In genomic region chr20:32449890-32450401, GRCh38 we compare ENCODE assay signal across 13 cellular contexts.
DNase-seq lines count a peak whose midpoint lies in the region; ATAC-seq and TF ChIP-seq lines count a peak whose summit lies in the region.
"Had no signal": no experiment of that assay in that cellular context is flagged by ENCODE, and none has a peak within 500 bp of the region (broad histone marks: within the 10 kb centered on the region; RNA-seq: fewer than 3 reads in every experiment).

No MANE protein-coding gene starts in this region.

- H3K36me3 Mint-ChIP-seq in activated naive CD8-positive, alpha-beta T cell treated with anti-CD3 and anti-CD28 coated beads, Interleukin-2, amount 10 ng/mL, durations not matched to agents 7 days and 5 days: peaks cover 6% of the 10 kb centered on the region

- peak overlapping the region in 3 of 11 experiments; percentile 26 to 59 (median 49); a peak in 4 of 22 replicates for H3K9ac ChIP-seq in BLaER1 treated with 17β-estradiol and CSF1 and Interleukin-3, amounts not matched to agents 10 nM and 100 nM

- H3K9me3 Mint-ChIP-seq in activated naive CD8-positive, alpha-beta T cell treated with anti-CD3 and anti-CD28 coated beads, Interleukin-2, amount 10 ng/mL, durations not matched to agents 7 days and 5 days: no peaks in the 10 kb centered on the region

- no peak for DNase-seq in HL-60 (ENCODE audit: low read depth in 1 of 2, low spot score in 1 of 2)
- no peak for DNase-seq in activated naive CD8-positive, alpha-beta T cell treated with anti-CD3 and anti-CD28 coated beads, Interleukin-2, amount 10 ng/mL, durations not matched to agents 7 days and 5 days
- no peak for DNase-seq in retina
- no peak for DNase-seq in NCI-H510A treated with DMSO at 0.1 percent for 48 hours (lab: John Stamatoyannopoulos, UW)
- no peak for DNase-seq in NCI-H1694 treated with DMSO at 0.1 percent for 48 hours (lab: John Stamatoyannopoulos, UW)
- DNase-seq in GM20000 (ENCODE audit: low spot score): no peak
- DNase-seq: cortex of kidney; DMS153; PC-3; stimulated activated CD4-positive, alpha-beta T cell treated with anti-CD3 and anti-CD28 coated beads, Interleukin-2, amount 100 ng/mL, for 48 hours had no signal

- ATAC-seq in activated naive CD8-positive, alpha-beta T cell treated with anti-CD3 and anti-CD28 coated beads, Interleukin-2, amount 10 ng/mL, durations not matched to agents 7 days and 5 days (ENCODE audit: low read depth): no peak
- ATAC-seq: PC-3 had no signal

- H3K4me3 ChIP-seq in BLaER1 treated with 17β-estradiol and CSF1 and Interleukin-3, amounts not matched to agents 10 nM and 100 nM: no peak overlapping the region
- H3K4me3 ChIP-seq in HL-60 (replicated peaks; ENCODE audit: insufficient read depth, low read length) (no peak overlapping the region), muscle layer of duodenum (ENCODE audit: low read depth in 1 of 2, low read length in 2 of 2) (no peak overlapping the region)
- H3K4me3 ChIP-seq: hepatocyte had no signal

- H3K4me3 Mint-ChIP-seq in activated naive CD8-positive, alpha-beta T cell treated with anti-CD3 and anti-CD28 coated beads, Interleukin-2, amount 10 ng/mL, durations not matched to agents 7 days and 5 days: no peak overlapping the region

- peaks cover 69 to 100% (median 92%) of the 10 kb centered on the region in 11 experiments for H3K36me3 ChIP-seq in BLaER1 treated with 17β-estradiol and CSF1 and Interleukin-3, amounts not matched to agents 10 nM and 100 nM
- peaks cover 35 to 68% of the 10 kb centered on the region in 2 donors for H3K36me3 ChIP-seq in muscle layer of duodenum (ENCODE audit: control insufficient read depth in 1 of 2, insufficient read depth in 2 of 2, low read length in 2 of 2)

- H3K27ac ChIP-seq in BLaER1 treated with 17β-estradiol and CSF1 and Interleukin-3, amounts not matched to agents 10 nM and 100 nM: peak overlapping the region in 3 of 11 experiments; percentile 8 to 29 (median 23); a peak in 5 of 22 replicates
- H3K27ac ChIP-seq in HL-60 (replicated peaks): peak overlapping the region; percentile 16; the same call in 1 of the 2 replicates
- peak overlapping the region; percentile 5 for H3K27ac ChIP-seq in muscle layer of duodenum (ENCODE audit: low read length)
- H3K27ac ChIP-seq: hepatocyte had no signal

- TF ChIP-seq CTCF in HL-60 (IDR thresholded peaks at IDR 0.05; ENCODE audit: insufficient read depth, low read length): no peak
- no peak for TF ChIP-seq CTCF in GM20000 (IDR thresholded peaks at IDR 0.05; ENCODE audit: extremely low read depth, missing control alignments)

- peak overlapping the region; percentile 31 for H3K27ac Mint-ChIP-seq in activated naive CD8-positive, alpha-beta T cell treated with anti-CD3 and anti-CD28 coated beads, Interleukin-2, amount 10 ng/mL, durations not matched to agents 7 days and 5 days

- H3K4me1 ChIP-seq in BLaER1 treated with 17β-estradiol and CSF1 and Interleukin-3, amounts not matched to agents 10 nM and 100 nM: peaks cover 85 to 100% (median 100%) of the 10 kb centered on the region in 10 experiments
- peaks cover 0 to 31% of the 10 kb centered on the region in 2 donors for H3K4me1 ChIP-seq in muscle layer of duodenum (ENCODE audit: control insufficient read depth in 1 of 2, insufficient read depth in 2 of 2, low read length in 2 of 2)

- peaks cover 71 to 100% (median 100%) of the 10 kb centered on the region in 11 experiments; a peak in 21 of 22 replicates for H4K20me1 ChIP-seq in BLaER1 treated with 17β-estradiol and CSF1 and Interleukin-3, amounts not matched to agents 10 nM and 100 nM

- H3K27me3 ChIP-seq in BLaER1 treated with 17β-estradiol and CSF1 and Interleukin-3, amounts not matched to agents 10 nM and 100 nM: no peaks in the 10 kb centered on the region
- no peaks in the 10 kb centered on the region for H3K27me3 ChIP-seq in HL-60 (ENCODE audit: insufficient read depth, poor library complexity, severe bottlenecking)
- H3K27me3 ChIP-seq in muscle layer of duodenum (ENCODE audit: low read depth, low read length): no peaks in the 10 kb centered on the region
- H3K27me3 ChIP-seq: hepatocyte had no signal

- POLR2A ChIA-PET in activated naive CD8-positive, alpha-beta T cell treated with anti-CD3 and anti-CD28 coated beads, Interleukin-2, amount 10 ng/mL, durations not matched to agents 7 days and 5 days (lab: Charles Lee): interaction anchor here (1.2 kb wide), 1 partner anchor 14 kb away, joined by 4 read pairs; no protein-coding TSS in a partner anchor

- H3K27me3 Mint-ChIP-seq in activated naive CD8-positive, alpha-beta T cell treated with anti-CD3 and anti-CD28 coated beads, Interleukin-2, amount 10 ng/mL, durations not matched to agents 7 days and 5 days: no peaks in the 10 kb centered on the region

- H3K9me3 ChIP-seq in BLaER1 treated with 17β-estradiol and CSF1 and Interleukin-3, amounts not matched to agents 10 nM and 100 nM (replicated peaks in 1 of 11): no peaks in the 10 kb centered on the region
- H3K9me3 ChIP-seq in muscle layer of duodenum (ENCODE audit: control insufficient read depth in 1 of 2, low read length in 2 of 2): no peaks in the 10 kb centered on the region

- peak overlapping the region in 10 of 11 experiments; percentile 25 to 93 (median 82); a peak in 18 of 22 replicates for H3K4me2 ChIP-seq in BLaER1 treated with 17β-estradiol and CSF1 and Interleukin-3, amounts not matched to agents 10 nM and 100 nM
- H3K4me2 ChIP-seq: hepatocyte had no signal

- peaks cover 6% of the 10 kb centered on the region for H3K4me1 Mint-ChIP-seq in activated naive CD8-positive, alpha-beta T cell treated with anti-CD3 and anti-CD28 coated beads, Interleukin-2, amount 10 ng/mL, durations not matched to agents 7 days and 5 days
